17 cellular contexts compared by ENCODE assay signal in genomic region chr15:83198476-83198875, GRCh38. TPM values are rescaled to one million over a fixed set of nuclear protein-coding genes. Genes with fewer than 3 reads are reported as not detected.
A peak's percentile ranks its signal among the peaks of the same experiment; 100 is the strongest.
DNase-seq lines count a peak whose midpoint lies in the region; ATAC-seq lines count a peak whose summit lies in the region.
"Had no signal": no experiment of that assay in that cellular context is flagged by ENCODE, and none has a peak within 500 bp of the region (broad histone marks: within the 10 kb centered on the region; RNA-seq: fewer than 3 reads in every experiment).

No MANE protein-coding gene starts in this region.

- peak overlapping the region; percentile 47 to 67 for H3K4me3 Mint-ChIP-seq in activated T-cell treated with anti-CD3 and anti-CD28 coated beads, Interleukin-2, amount 50 U/mL, for 72 hours
- H3K4me3 Mint-ChIP-seq in activated T-cell treated with anti-CD3 and anti-CD28 coated beads, Interleukin-2, amount 50 U/mL, for 4 hours: no peak overlapping the region
- H3K4me3 Mint-ChIP-seq in T-helper 2 cell treated with Interferon-gamma antibody and Interleukin-4, amounts not matched to agents 5 μg/mL and 100 μg/mL, for 36 hours: peak overlapping the region; percentile 35
- peak overlapping the region; percentile 26 for H3K4me3 Mint-ChIP-seq in stimulated activated effector memory CD8-positive, alpha-beta T cell treated with anti-CD3 and anti-CD28 coated beads, Interleukin-12 subunit alpha, Interleukin-12 subunit beta, amount 100 ng/mL, for 72 hours
- H3K4me3 Mint-ChIP-seq: effector memory CD8-positive, alpha-beta T cell; IgD-negative memory B cell had no signal

- H3K27ac Mint-ChIP-seq in activated T-cell treated with anti-CD3 and anti-CD28 coated beads, Interleukin-2, amount 50 U/mL, for 72 hours: no peak overlapping the region
- H3K27ac Mint-ChIP-seq in T-helper 2 cell treated with Interferon-gamma antibody and Interleukin-4, amounts not matched to agents 5 μg/mL and 100 μg/mL, for 36 hours: no peak overlapping the region
- H3K27ac Mint-ChIP-seq in stimulated activated effector memory CD8-positive, alpha-beta T cell treated with anti-CD3 and anti-CD28 coated beads, Interleukin-12 subunit alpha, Interleukin-12 subunit beta, amount 100 ng/mL, for 72 hours: peak overlapping the region; percentile 83
- H3K27ac Mint-ChIP-seq: effector memory CD8-positive, alpha-beta T cell; IgD-negative memory B cell had no signal

- peak in 1 of 2 donors; percentile 7 for ATAC-seq in activated T-cell treated with anti-CD3 and anti-CD28 coated beads, Interleukin-2, amount 50 U/mL, for 72 hours (replicated peaks in 1 of 2)
- ATAC-seq in activated T-cell treated with anti-CD3 and anti-CD28 coated beads, Interleukin-2, amount 50 U/mL, for 4 hours: no peak
- ATAC-seq in GM21381 (IDR thresholded peaks at IDR 0.05; ENCODE audit: unreplicated experiment): peak; percentile 21
- ATAC-seq in stimulated activated effector memory CD8-positive, alpha-beta T cell treated with anti-CD3 and anti-CD28 coated beads, Interleukin-12 subunit alpha, Interleukin-12 subunit beta, amount 100 ng/mL, for 72 hours: no peak
- no peak for ATAC-seq in Right ventricle myocardium superior (ENCODE audit: poor library complexity)
- ATAC-seq: esophagus mucosa, Right ventricle myocardium inferior had no signal

- peaks cover 44% of the 10 kb centered on the region for H3K27me3 Mint-ChIP-seq in activated T-cell treated with anti-CD3 and anti-CD28 coated beads, Interleukin-2, amount 50 U/mL, for 72 hours (ENCODE audit: low read depth)
- H3K27me3 Mint-ChIP-seq in activated T-cell treated with anti-CD3 and anti-CD28 coated beads, Interleukin-2, amount 50 U/mL, for 4 hours (ENCODE audit: low read depth): peaks cover 18% of the 10 kb centered on the region
- peaks cover 40% of the 10 kb centered on the region for H3K27me3 Mint-ChIP-seq in T-helper 2 cell treated with Interferon-gamma antibody and Interleukin-4, amounts not matched to agents 5 μg/mL and 100 μg/mL, for 36 hours (ENCODE audit: low read depth)

- H3K4me1 Mint-ChIP-seq in activated T-cell treated with anti-CD3 and anti-CD28 coated beads, Interleukin-2, amount 50 U/mL, for 72 hours (ENCODE audit: low read depth): peaks cover 57% of the 10 kb centered on the region
- peaks cover 31% of the 10 kb centered on the region for H3K4me1 Mint-ChIP-seq in activated T-cell treated with anti-CD3 and anti-CD28 coated beads, Interleukin-2, amount 50 U/mL, for 4 hours (ENCODE audit: low read depth)
- H3K4me1 Mint-ChIP-seq in T-helper 2 cell treated with Interferon-gamma antibody and Interleukin-4, amounts not matched to agents 5 μg/mL and 100 μg/mL, for 36 hours (ENCODE audit: low read depth): peaks cover 11% of the 10 kb centered on the region
- H3K4me1 Mint-ChIP-seq in stimulated activated effector memory CD8-positive, alpha-beta T cell treated with anti-CD3 and anti-CD28 coated beads, Interleukin-12 subunit alpha, Interleukin-12 subunit beta, amount 100 ng/mL, for 72 hours: peaks cover 15% of the 10 kb centered on the region

- DNase-seq in activated T-cell treated with anti-CD3 and anti-CD28 coated beads, Interleukin-2, amount 50 U/mL, for 72 hours: no peak
- DNase-seq in activated T-cell treated with anti-CD3 and anti-CD28 coated beads, Interleukin-2, amount 50 U/mL, for 4 hours: no peak
- no peak for DNase-seq in T-helper 2 cell treated with Interferon-gamma antibody and Interleukin-4, amounts not matched to agents 5 μg/mL and 100 μg/mL, for 36 hours (ENCODE audit: low spot score)
- no peak for DNase-seq in stimulated activated effector memory CD8-positive, alpha-beta T cell treated with anti-CD3 and anti-CD28 coated beads, Interleukin-12 subunit alpha, Interleukin-12 subunit beta, amount 100 ng/mL, for 72 hours (ENCODE audit: low spot score in 2 of 2)
- DNase-seq in kidney tubule cell (ENCODE audit: low spot score) (no peak), Right ventricle myocardium superior (no peak), A172 (ENCODE audit: low spot score) (no peak)
- DNase-seq: activated CD8-positive, alpha-beta memory T cell treated with anti-CD3 and anti-CD28 coated beads, Interleukin-2, amount 50 U/mL, for 48 hours; DND-41; effector memory CD8-positive, alpha-beta T cell; MM.1S; NCI-H774; uterus had no signal

- no peaks in the 10 kb centered on the region for H3K9me3 Mint-ChIP-seq in activated T-cell treated with anti-CD3 and anti-CD28 coated beads, Interleukin-2, amount 50 U/mL, for 72 hours
- no peaks in the 10 kb centered on the region for H3K9me3 Mint-ChIP-seq in activated T-cell treated with anti-CD3 and anti-CD28 coated beads, Interleukin-2, amount 50 U/mL, for 4 hours
- no peaks in the 10 kb centered on the region for H3K9me3 Mint-ChIP-seq in T-helper 2 cell treated with Interferon-gamma antibody and Interleukin-4, amounts not matched to agents 5 μg/mL and 100 μg/mL, for 36 hours
- H3K9me3 Mint-ChIP-seq in stimulated activated effector memory CD8-positive, alpha-beta T cell treated with anti-CD3 and anti-CD28 coated beads, Interleukin-12 subunit alpha, Interleukin-12 subunit beta, amount 100 ng/mL, for 72 hours: no peaks in the 10 kb centered on the region
- H3K9me3 Mint-ChIP-seq: effector memory CD8-positive, alpha-beta T cell; IgD-negative memory B cell had no signal

- intact Hi-C loops in Right ventricle myocardium superior (cut with DNase I): no loop called here

- no peaks in the 10 kb centered on the region for H3K36me3 Mint-ChIP-seq in activated T-cell treated with anti-CD3 and anti-CD28 coated beads, Interleukin-2, amount 50 U/mL, for 72 hours (ENCODE audit: insufficient read depth in 2 of 2)
- H3K36me3 Mint-ChIP-seq in activated T-cell treated with anti-CD3 and anti-CD28 coated beads, Interleukin-2, amount 50 U/mL, for 4 hours (ENCODE audit: insufficient read depth): no peaks in the 10 kb centered on the region
- H3K36me3 Mint-ChIP-seq in T-helper 2 cell treated with Interferon-gamma antibody and Interleukin-4, amounts not matched to agents 5 μg/mL and 100 μg/mL, for 36 hours (ENCODE audit: low read depth): peaks cover 4% of the 10 kb centered on the region
- H3K36me3 Mint-ChIP-seq in stimulated activated effector memory CD8-positive, alpha-beta T cell treated with anti-CD3 and anti-CD28 coated beads, Interleukin-12 subunit alpha, Interleukin-12 subunit beta, amount 100 ng/mL, for 72 hours: no peaks in the 10 kb centered on the region
- H3K36me3 Mint-ChIP-seq: IgD-negative memory B cell had no signal

RNA-seq across cellular contexts. Expression of gene HDGFL3, which starts 9.1 kb away (rescaled TPM):
- total RNA-seq in activated T-cell treated with anti-CD3 and anti-CD28 coated beads, Interleukin-2, amount 50 U/mL, for 72 hours: 10 to 100 TPM; 22.8 to 58.2 TPM
- 10 to 100 TPM in 1 of 3 donors, 1 to 10 TPM in 2; 3.4 to 10.9 (median 3.9) TPM for total RNA-seq in activated T-cell treated with anti-CD3 and anti-CD28 coated beads, Interleukin-2, amount 50 U/mL, for 4 hours
- 26.7 TPM for total RNA-seq in Right ventricle myocardium superior
- 72.1 and 72.3 TPM in 2 replicates for total RNA-seq in A172 (2014; rRNA removed; shearing (Covaris generic))
